8 cellular contexts compared by ENCODE assay signal in the genomic region with DNA sequence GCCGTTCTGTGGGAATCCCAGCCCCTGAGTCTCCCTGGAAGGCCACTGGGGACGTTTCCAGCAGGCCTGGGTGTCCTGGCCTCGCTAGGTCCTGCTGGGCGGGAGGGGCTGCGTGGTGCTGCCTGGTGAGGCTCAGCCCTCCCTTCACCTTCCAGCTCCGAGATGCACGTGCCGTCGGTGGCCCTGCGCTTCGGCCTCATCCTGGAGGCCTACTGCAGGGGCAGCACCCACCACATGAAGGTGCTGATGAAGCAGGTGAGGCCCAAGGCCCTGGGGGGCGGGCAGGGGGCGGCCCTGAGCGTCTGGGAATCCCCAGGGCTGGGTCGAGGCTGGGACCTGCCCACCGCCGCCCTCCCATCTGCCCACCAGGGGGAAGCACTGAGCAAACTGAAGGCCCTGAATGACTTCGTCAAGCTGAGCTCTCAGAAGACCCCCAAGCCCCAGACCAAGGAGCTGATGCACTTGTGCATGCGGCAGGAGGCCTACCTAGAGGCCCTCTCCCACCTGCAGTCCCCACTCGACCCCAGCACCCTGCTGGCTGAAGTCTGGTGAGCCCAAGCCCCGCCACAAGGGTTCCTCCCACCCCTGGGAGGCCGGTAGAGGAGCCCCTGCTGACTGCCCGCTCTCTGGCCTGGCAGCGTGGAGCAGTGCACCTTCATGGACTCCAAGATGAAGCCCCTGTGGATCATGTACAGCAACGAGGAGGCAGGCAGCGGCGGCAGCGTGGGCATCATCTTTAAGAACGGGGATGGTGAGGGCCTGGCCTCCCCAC.
DNase-seq lines count a peak whose midpoint lies in the region; ATAC-seq and TF ChIP-seq lines count a peak whose summit lies in the region.

No MANE protein-coding gene starts in this region.

- H3K9ac ChIP-seq in HCT116 (ENCODE audit: low read length): no peak overlapping the region

- H3K79me2 ChIP-seq in HCT116 (ENCODE audit: insufficient read depth, low read length): no peaks in the 10 kb centered on the region

- no peak overlapping the region for H2AFZ ChIP-seq in HCT116 (ENCODE audit: low read depth, low read length, poor library complexity, severe bottlenecking)

- intact Hi-C loops in HCT116 (cut with micrococcal nuclease): no loop called here
- intact Hi-C loops in MCF 10A (cut with micrococcal nuclease): no loop called here

- TF ChIP-seq CTCF in AG09309 (IDR thresholded peaks at IDR 0.05; ENCODE audit: control insufficient read depth, insufficient read depth, low read depth, low read length, missing control alignments) (peak; percentile 56), HCT116 (IDR thresholded peaks at IDR 0.05 in 2 of 3, conservative IDR thresholded peaks at IDR 0.05 in 1 of 3; ENCODE audit: borderline replicate concordance in 1 of 3, insufficient read depth in 1 of 3, low read depth in 2 of 3, low read length in 2 of 3) (peak; percentile 26 to 72 (median 66); a peak in 5 of 6 replicates), WI38 (IDR thresholded peaks at IDR 0.05; ENCODE audit: low read depth, low read length) (peak; percentile 38; the same call in 1 of the 2 replicates), MCF 10A (IDR thresholded peaks at IDR 0.05; ENCODE audit: unreplicated experiment) (peak; percentile 46), lung (IDR thresholded peaks at IDR 0.05; ENCODE audit: control extremely low read depth, extremely low read depth) (peak; percentile 8)

- H3K4me1 ChIP-seq in HCT116 (ENCODE audit: control insufficient read depth in 1 of 2, insufficient read depth in 2 of 2, low read length in 2 of 2) (peaks cover 10 to 25% of the 10 kb centered on the region in 2 experiments), lung (ENCODE audit: control insufficient read depth in 2 of 2, insufficient read depth in 2 of 2, low read length in 2 of 2) (no peaks in the 10 kb centered on the region)

- H3K27me3 ChIP-seq in HCT116 (ENCODE audit: insufficient read depth, low read length) (no peaks in the 10 kb centered on the region), lung (ENCODE audit: control insufficient read depth, insufficient read depth) (no peaks in the 10 kb centered on the region)

- H3K9me3 Mint-ChIP-seq in MCF 10A (ENCODE audit: unreplicated experiment): no peaks in the 10 kb centered on the region
- H3K9me3 Mint-ChIP-seq in stimulated activated naive B cell treated with anti-CD40 and anti-IgM and Interleukin-4, amounts not matched to agents 10 μg/mL and 1 μg/mL and 100 μg/mL, for 72 hours: peaks cover 0 to 5% of the 10 kb centered on the region in 2 donors

- H4K20me1 ChIP-seq in HCT116 (ENCODE audit: insufficient read depth): no peaks in the 10 kb centered on the region

- H3K27ac ChIP-seq in HCT116 (ENCODE audit: low read depth, low read length) (no peak overlapping the region), lung (ENCODE audit: low read depth in 1 of 2, low read length in 1 of 2) (no peak overlapping the region)

- RAD21 ChIA-PET in HCT116 (lab: Charles Lee; ENCODE audit: low non-redundant PET in 1 of 2, low total read pairs in 2 of 2, uncharacterized antibody in 2 of 2, unreplicated experiment in 2 of 2): no interaction called here

- no peak overlapping the region for H3K27ac Mint-ChIP-seq in MCF 10A (ENCODE audit: low read depth, unreplicated experiment)
- H3K27ac Mint-ChIP-seq in stimulated activated naive B cell treated with anti-CD40 and anti-IgM and Interleukin-4, amounts not matched to agents 10 μg/mL and 1 μg/mL and 100 μg/mL, for 72 hours: peak overlapping the region; percentile 82

- no peak for DNase-seq in AG09309 (ENCODE audit: low read depth)
- no peak for DNase-seq in HCT116 (ENCODE audit: low read depth, low spot score)
- DNase-seq in MCF 10A (ENCODE audit: unreplicated experiment): peak; percentile 30
- DNase-seq in lung (ENCODE audit: low spot score): no peak
- peak; percentile 46 for DNase-seq in stimulated activated naive B cell treated with anti-CD40 and anti-IgM and Interleukin-4, amounts not matched to agents 10 μg/mL and 1 μg/mL and 100 μg/mL, for 72 hours
- no peak for DNase-seq in OCI-M2 (lab: John Stamatoyannopoulos, UW; ENCODE audit: unreplicated experiment)

- POLR2A ChIA-PET in HCT116 (lab: Charles Lee): no interaction called here
- POLR2A ChIA-PET in MCF 10A (lab: Yijun Ruan, JAX): interaction anchor here (0.5 kb wide), 1 partner anchor 23 kb away, joined by 3 read pairs; no protein-coding TSS in a partner anchor

- H3K36me3 ChIP-seq in HCT116 (ENCODE audit: control insufficient read depth in 1 of 2, insufficient read depth in 2 of 2, low read length in 2 of 2) (no peaks in the 10 kb centered on the region; a peak in 1 of 4 replicates), lung (ENCODE audit: control insufficient read depth in 2 of 2, insufficient read depth in 2 of 2, low read length in 2 of 2) (peaks cover 0 to 34% of the 10 kb centered on the region in 2 donors)

- WGBS in lung, 2 donors: 82 to 86% methylated on average over 29 of the region's 29 CpGs

- H3K4me3 Mint-ChIP-seq in MCF 10A (ENCODE audit: unreplicated experiment): no peak overlapping the region
- no peak overlapping the region for H3K4me3 Mint-ChIP-seq in stimulated activated naive B cell treated with anti-CD40 and anti-IgM and Interleukin-4, amounts not matched to agents 10 μg/mL and 1 μg/mL and 100 μg/mL, for 72 hours

- CTCF ChIA-PET in HCT116 (lab: Charles Lee) (interaction anchor here (0.7 to 2.5 kb wide), 5 partner anchors 19 to 431 kb away, joined by 3 to 8 read pairs (median 4); no protein-coding TSS in a partner anchor), MCF 10A (lab: Yijun Ruan, JAX) (interaction anchor here (0.5 to 2.4 kb wide), 10 partner anchors 12 to 168 kb away, joined by 3 to 9 read pairs (median 4); a partner anchor contains a TSS)

- H3K4me1 Mint-ChIP-seq in MCF 10A (ENCODE audit: insufficient read depth, unreplicated experiment): peaks cover 6% of the 10 kb centered on the region
- H3K4me1 Mint-ChIP-seq in stimulated activated naive B cell treated with anti-CD40 and anti-IgM and Interleukin-4, amounts not matched to agents 10 μg/mL and 1 μg/mL and 100 μg/mL, for 72 hours: peaks cover 38 to 56% of the 10 kb centered on the region in 2 donors

- no peak for TF ChIP-seq POLR2A in HCT116 (IDR thresholded peaks at IDR 0.05; ENCODE audit: borderline replicate concordance, extremely low read depth, insufficient read depth, insufficient read length)

- no peaks in the 10 kb centered on the region for H3K9me2 ChIP-seq in HCT116 (ENCODE audit: insufficient read depth)

- no peaks in the 10 kb centered on the region for H3K27me3 Mint-ChIP-seq in MCF 10A (ENCODE audit: insufficient read depth, unreplicated experiment)
- H3K27me3 Mint-ChIP-seq in stimulated activated naive B cell treated with anti-CD40 and anti-IgM and Interleukin-4, amounts not matched to agents 10 μg/mL and 1 μg/mL and 100 μg/mL, for 72 hours: no peaks in the 10 kb centered on the region

- H3K36me3 Mint-ChIP-seq in MCF 10A (ENCODE audit: insufficient read depth, unreplicated experiment): peaks cover 10% of the 10 kb centered on the region
- peaks cover 68 to 78% of the 10 kb centered on the region in 2 donors for H3K36me3 Mint-ChIP-seq in stimulated activated naive B cell treated with anti-CD40 and anti-IgM and Interleukin-4, amounts not matched to agents 10 μg/mL and 1 μg/mL and 100 μg/mL, for 72 hours

- peak; percentile 53 for ATAC-seq in HCT116
- ATAC-seq in lung (ENCODE audit: insufficient read depth, low FRiP score): no peak
- peak; percentile 24 to 28 for ATAC-seq in stimulated activated naive B cell treated with anti-CD40 and anti-IgM and Interleukin-4, amounts not matched to agents 10 μg/mL and 1 μg/mL and 100 μg/mL, for 72 hours (replicated peaks)
- ATAC-seq in HG02759 (IDR thresholded peaks at IDR 0.05; ENCODE audit: unreplicated experiment): no peak

- no peak overlapping the region for H3K4me2 ChIP-seq in HCT116 (ENCODE audit: low read length)

- no peak for TF ChIP-seq RAD21 in HCT116 (IDR thresholded peaks at IDR 0.05; ENCODE audit: low read depth)

- H3K4me3 ChIP-seq in AG09309 (ENCODE audit: control insufficient read depth, low read depth, low read length) (no peak overlapping the region), HCT116 (replicated peaks in 1 of 2; ENCODE audit: low read depth in 1 of 2, low read length in 2 of 2) (no peak overlapping the region), WI38 (ENCODE audit: low read depth, low read length) (no peak overlapping the region), lung (no peak overlapping the region)

- no peaks in the 10 kb centered on the region for H3K9me3 ChIP-seq in HCT116 (ENCODE audit: control insufficient read depth in 1 of 2, insufficient read depth in 1 of 2, low read depth in 1 of 2, low read length in 2 of 2)
- H3K9me3 ChIP-seq in lung (ENCODE audit: control insufficient read depth in 2 of 2, insufficient read depth in 1 of 2, low read length in 1 of 2): peaks cover 0 to 9% of the 10 kb centered on the region in 2 donors

- BruUV-seq in HCT116 (replicated peaks; lab: Mats Ljungman, UMichigan) (no TSS peak), MCF 10A (replicated peaks; lab: Mats Ljungman, UMichigan) (no TSS peak)

TF ChIP-seq in HCT116, 20 proteins besides CTCF, POLR2A, EP300 and RAD21:
- TF ChIP-seq YY1 (IDR thresholded peaks at IDR 0.05; ENCODE audit: extremely low read depth, insufficient replicate concordance, low read depth, low read length) (no peak), JUND (IDR thresholded peaks at IDR 0.05) (no peak), TCF7L2 (IDR thresholded peaks at IDR 0.05; ENCODE audit: borderline replicate concordance, extremely low read depth, insufficient read depth, insufficient read length) (no peak)
TF ChIP-seq in HCT116: peak in this region for 0.

Comparison
In these comparisons a context has a peak if more than half of its experiments do, and no peak if none do; other contexts are left out.
1. DNase-seq: peak in MCF 10A (single experiment) and stimulated activated naive B cell treated with anti-CD40 and anti-IgM and Interleukin-4, amounts not matched to agents 10 μg/mL and 1 μg/mL and 100 μg/mL, for 72 hours (single experiment); none in AG09309 (single experiment), HCT116 (single experiment), lung (single experiment) and OCI-M2 (single experiment).
2. CTCF ChIP-seq: peak in every context shown above with its lines; median percentile 66 in HCT116; 56 in AG09309; 46 in MCF 10A; 38 in WI38; 8 in lung.
3. ATAC-seq: peak in HCT116 (single experiment) and stimulated activated naive B cell treated with anti-CD40 and anti-IgM and Interleukin-4, amounts not matched to agents 10 μg/mL and 1 μg/mL and 100 μg/mL, for 72 hours (2 of 2); none in lung (single experiment) and HG02759 (single experiment).